Comparison of ENCODE assay signal across 19 cellular contexts in genomic region chr6:81859884-81860283, GRCh38.
A peak's percentile ranks its signal among the peaks of the same experiment; 100 is the strongest.
DNase-seq lines count a peak whose midpoint lies in the region; ATAC-seq and TF ChIP-seq lines count a peak whose summit lies in the region.
"Had no signal": no experiment of that assay in that cellular context is flagged by ENCODE, and none has a peak within 500 bp of the region (broad histone marks: within the 10 kb centered on the region; RNA-seq: fewer than 3 reads in every experiment).

No MANE protein-coding gene starts in this region.

- peak; percentile 74 for DNase-seq in Right ventricle myocardium superior
- no peak for DNase-seq in cardiac septum (ENCODE audit: low spot score)
- no peak for DNase-seq in coronary artery (ENCODE audit: low spot score)
- peak; percentile 70 to 91 (median 88) for DNase-seq in right cardiac atrium
- DNase-seq in HEK293T (ENCODE audit: extremely low spot score), result no peak
- no peak for DNase-seq in stimulated activated naive CD4-positive, alpha-beta T cell (lab: John Stamatoyannopoulos, UW)
- no peak for DNase-seq in sigmoid colon
- DNase-seq: ACHN; activated CD4-positive, alpha-beta T cell treated with anti-CD3 and anti-CD28 coated beads for 1 hour; activated naive CD4-positive, alpha-beta T cell treated with anti-CD3 and anti-CD28 coated beads for 36 hours; activated T-cell treated with anti-CD3 and anti-CD28 coated beads, Interleukin-2, amount 50 U/mL, for 4 hours; amniotic stem cell; central memory CD4-positive, alpha-beta T cell; NCI-H2171; NCI-H526 treated with DMSO at 0.1 percent for 48 hours; SIG-M5; upper lobe of left lung had no signal

- CTCF ChIA-PET in HEK293T (lab: Yijun Ruan, JAX), result no interaction called here

- no peaks in the 10 kb centered on the region for H3K36me3 ChIP-seq in sigmoid colon
- H3K36me3 ChIP-seq: neutrophil, upper lobe of left lung had no signal

- POLR2A ChIA-PET in HEK293T (lab: Yijun Ruan, JAX), result no interaction called here

- 40% methylated on average over 3 of the region's 3 CpGs for WGBS in right cardiac atrium
- 88 to 96% methylated on average over 3 of the region's 3 CpGs for WGBS in sigmoid colon, 2 donors

- intact Hi-C loops in Right ventricle myocardium superior (cut with DNase I) (no loop called here), cardiac septum (cut with DNase I) (loop anchor here (5.0 kb wide), 1 partner anchor 47 kb away; no protein-coding TSS in a partner anchor), right cardiac atrium (cut with DNase I) (no loop called here), sigmoid colon (cut with DNase I) (no loop called here)

- peak overlapping the region; percentile 64 to 79 for H3K27ac ChIP-seq in coronary artery
- H3K27ac ChIP-seq in right cardiac atrium (ENCODE audit: low read length), result peak overlapping the region; percentile 64
- no peak overlapping the region for H3K27ac ChIP-seq in sigmoid colon
- H3K27ac ChIP-seq: neutrophil, upper lobe of left lung had no signal

- no peak overlapping the region for H3K4me3 ChIP-seq in coronary artery
- no peak overlapping the region for H3K4me3 ChIP-seq in right cardiac atrium (ENCODE audit: low read length)
- no peak overlapping the region for H3K4me3 ChIP-seq in sigmoid colon
- H3K4me3 ChIP-seq: upper lobe of left lung had no signal

- H3K27me3 ChIP-seq in right cardiac atrium (ENCODE audit: control insufficient read depth, insufficient read depth) (no peaks in the 10 kb centered on the region), sigmoid colon (no peaks in the 10 kb centered on the region)
- H3K27me3 ChIP-seq: neutrophil, upper lobe of left lung had no signal

- TF ChIP-seq CTCF in coronary artery (IDR thresholded peaks at IDR 0.05) (no peak), sigmoid colon (IDR thresholded peaks at IDR 0.05) (no peak)

- no peak for TF ChIP-seq EP300 in sigmoid colon (IDR thresholded peaks at IDR 0.05)

- ATAC-seq in Right ventricle myocardium superior (ENCODE audit: poor library complexity) (peak; percentile 59), right cardiac atrium (peak; percentile 61 to 75), GM19397 (IDR thresholded peaks at IDR 0.05; ENCODE audit: unreplicated experiment) (no peak)
- ATAC-seq: activated T-cell treated with anti-CD3 and anti-CD28 coated beads, Interleukin-2, amount 50 U/mL, for 4 hours had no signal

- H3K9me3 ChIP-seq in right cardiac atrium (ENCODE audit: control insufficient read depth, low read length), result no peaks in the 10 kb centered on the region
- H3K9me3 ChIP-seq in sigmoid colon, result no peaks in the 10 kb centered on the region
- H3K9me3 ChIP-seq: neutrophil, upper lobe of left lung had no signal

- TF ChIP-seq POLR2A in sigmoid colon (IDR thresholded peaks at IDR 0.05), result no peak

- H3K4me1 ChIP-seq in right cardiac atrium (ENCODE audit: control insufficient read depth, insufficient read depth, low read length) (peaks cover 3% of the 10 kb centered on the region), sigmoid colon (peaks cover 0 to 3% (median 0%) of the 10 kb centered on the region in 4 donors)
- H3K4me1 ChIP-seq: upper lobe of left lung had no signal

TF ChIP-seq in HEK293T, 16 proteins besides CTCF, POLR2A, EP300 and RAD21:
- TF ChIP-seq FOXM1 (IDR thresholded peaks at IDR 0.05; ENCODE audit: borderline replicate concordance), result no peak
- TF ChIP-seq FOXK2 (IDR thresholded peaks at IDR 0.05), result no peak
- no peak for TF ChIP-seq CTBP1 (IDR thresholded peaks at IDR 0.05; ENCODE audit: borderline replicate concordance)
- no peak for TF ChIP-seq ZNF384 (IDR thresholded peaks at IDR 0.05)
- no peak for TF ChIP-seq FOXA1 (IDR thresholded peaks at IDR 0.05)
- no peak for TF ChIP-seq ARNT (IDR thresholded peaks at IDR 0.05)
- no peak for TF ChIP-seq NFRKB (IDR thresholded peaks at IDR 0.05)
- TF ChIP-seq L3MBTL2 (conservative IDR thresholded peaks at IDR 0.05), result no peak
- TF ChIP-seq SUZ12 (IDR thresholded peaks at IDR 0.05), result no peak
- no peak for TF ChIP-seq HDGF (IDR thresholded peaks at IDR 0.05; ENCODE audit: borderline replicate concordance)
- TF ChIP-seq PKNOX1 (IDR thresholded peaks at IDR 0.05), result no peak
- no peak for TF ChIP-seq TARDBP (IDR thresholded peaks at IDR 0.05)

Comparison
In these comparisons a context has a peak if more than half of its experiments do, and no peak if none do; other contexts are left out.
1. DNase-seq: peak in Right ventricle myocardium superior (single experiment) and right cardiac atrium (3 of 3); none in cardiac septum (single experiment), coronary artery (single experiment), HEK293T (single experiment), stimulated activated naive CD4-positive, alpha-beta T cell (0 of 6) and sigmoid colon (single experiment).
2. H3K27ac ChIP-seq: peak in coronary artery (2 of 2) and right cardiac atrium (single experiment); none in sigmoid colon (0 of 4).